19 cellular contexts compared by ENCODE assay signal in the genomic region with DNA sequence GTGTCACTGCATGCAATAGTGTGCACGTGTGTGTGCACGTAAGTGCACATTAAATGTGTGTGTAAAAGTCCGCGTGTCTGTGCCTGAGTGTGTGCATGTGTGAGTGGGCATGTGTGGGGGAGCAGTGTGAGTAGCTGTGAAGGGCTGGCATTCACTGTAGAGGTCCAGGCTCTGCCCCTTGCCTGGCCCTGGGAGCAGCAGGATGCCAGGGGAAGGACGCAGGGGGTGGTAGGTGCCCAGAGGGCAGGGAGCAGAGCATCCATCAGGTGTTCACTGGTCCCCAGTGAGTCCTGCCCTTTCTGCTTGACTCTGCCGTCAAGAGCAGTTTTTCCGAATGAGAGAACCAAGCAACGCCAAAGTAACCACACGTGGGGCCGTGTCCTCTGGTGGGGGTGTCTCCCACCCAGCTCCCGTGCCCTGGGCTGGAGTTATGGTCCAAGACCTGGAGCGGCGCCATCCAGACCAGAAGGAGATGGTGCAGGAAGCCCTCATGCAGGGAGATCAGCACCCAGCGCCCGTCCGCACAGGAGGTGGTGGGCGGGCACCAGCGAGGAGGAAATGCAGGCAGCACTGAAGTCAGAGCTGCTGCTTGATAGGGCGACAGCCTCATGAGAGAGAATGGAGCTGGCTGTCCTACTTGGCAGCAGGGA.
DNase-seq lines count a peak whose midpoint lies in the region; ATAC-seq and TF ChIP-seq lines count a peak whose summit lies in the region.
"Had no signal": no experiment of that assay in that cellular context is flagged by ENCODE, and none has a peak within 500 bp of the region (broad histone marks: within the 10 kb centered on the region; RNA-seq: fewer than 3 reads in every experiment).

No MANE protein-coding gene starts in this region.

- H3K36me3 ChIP-seq in CD8-positive, alpha-beta T cell (ENCODE audit: insufficient read depth, low read length) = no peaks in the 10 kb centered on the region
- H3K36me3 ChIP-seq in tibial nerve = no peaks in the 10 kb centered on the region
- H3K36me3 ChIP-seq: BLaER1 treated with 17β-estradiol and CSF1 and Interleukin-3, amounts not matched to agents 10 nM and 100 nM; sigmoid colon; suprapubic skin had no signal

- CTCF ChIA-PET in CD8-positive, alpha-beta T cell (lab: Charles Lee) = no interaction called here
- CTCF ChIA-PET in activated CD8-positive, alpha-beta T cell treated with anti-CD3 and anti-CD28 coated beads, Interleukin-2, amount 10 ng/mL, durations not matched to agents 7 days and 5 days (lab: Charles Lee) = no interaction called here

- peak; percentile 69 for ATAC-seq in CD8-positive, alpha-beta T cell
- peak; percentile 78 for ATAC-seq in activated CD8-positive, alpha-beta T cell treated with anti-CD3 and anti-CD28 coated beads, Interleukin-2, amount 10 ng/mL, durations not matched to agents 7 days and 5 days
- no peak for ATAC-seq in HG03139 (IDR thresholded peaks at IDR 0.05; ENCODE audit: unreplicated experiment)
- ATAC-seq: foreskin keratinocyte had no signal

- peak in 5 of 7 experiments; percentile 16 to 61 (median 30) for DNase-seq in CD8-positive, alpha-beta T cell
- peak; percentile 56 for DNase-seq in activated CD8-positive, alpha-beta T cell treated with anti-CD3 and anti-CD28 coated beads, Interleukin-2, amount 10 ng/mL, durations not matched to agents 7 days and 5 days
- peak; percentile 18 for DNase-seq in ecto neural progenitor cell (ENCODE audit: low spot score)
- peak; percentile 6 to 19 for DNase-seq in stimulated activated CD4-positive, alpha-beta T cell treated with anti-CD3 and anti-CD28 coated beads, Interleukin-1b, Interleukin-23, amount 100 ng/mL, for 4 hours (ENCODE audit: low read depth in 2 of 2)
- no peak for DNase-seq in tibial nerve (ENCODE audit: low spot score in 2 of 2)
- no peak for DNase-seq in NCI-H82 (lab: John Stamatoyannopoulos, UW)
- DNase-seq: central memory CD4-positive, alpha-beta T cell; DND-41; foreskin keratinocyte; Kasumi-1; NCI-H187; NCI-H524; sigmoid colon had no signal

- no peak for TF ChIP-seq CTCF in CD8-positive, alpha-beta T cell (IDR thresholded peaks at IDR 0.05)
- no peak for TF ChIP-seq CTCF in tibial nerve (IDR thresholded peaks at IDR 0.05)

- no peaks in the 10 kb centered on the region for H3K27me3 ChIP-seq in CD8-positive, alpha-beta T cell (ENCODE audit: insufficient read depth, low read length)
- H3K27me3 ChIP-seq in tibial nerve = no peaks in the 10 kb centered on the region
- H3K27me3 ChIP-seq: BLaER1 treated with 17β-estradiol and CSF1 and Interleukin-3, amounts not matched to agents 10 nM and 100 nM; foreskin keratinocyte; sigmoid colon had no signal

- no peaks in the 10 kb centered on the region for H3K36me3 Mint-ChIP-seq in CD8-positive, alpha-beta T cell
- H3K36me3 Mint-ChIP-seq in activated CD8-positive, alpha-beta T cell treated with anti-CD3 and anti-CD28 coated beads, Interleukin-2, amount 10 ng/mL, durations not matched to agents 7 days and 5 days (ENCODE audit: low read depth) = no peaks in the 10 kb centered on the region

- peak overlapping the region; percentile 45 for H3K27ac Mint-ChIP-seq in CD8-positive, alpha-beta T cell
- H3K27ac Mint-ChIP-seq in activated CD8-positive, alpha-beta T cell treated with anti-CD3 and anti-CD28 coated beads, Interleukin-2, amount 10 ng/mL, durations not matched to agents 7 days and 5 days = peak overlapping the region; percentile 2

- WGBS in tibial nerve, 2 donors = 81 to 86% methylated on average over 19 of the region's 19 CpGs

- H3K4me3 ChIP-seq in CD8-positive, alpha-beta T cell (ENCODE audit: low read depth, low read length) = peak overlapping the region; percentile 29
- no peak overlapping the region for H3K4me3 ChIP-seq in tibial nerve
- H3K4me3 ChIP-seq: BLaER1 treated with 17β-estradiol and CSF1 and Interleukin-3, amounts not matched to agents 10 nM and 100 nM; lung; PC-9; sigmoid colon; suprapubic skin had no signal

- peak overlapping the region; percentile 50 for H3K4me3 Mint-ChIP-seq in CD8-positive, alpha-beta T cell
- peak overlapping the region; percentile 1 for H3K4me3 Mint-ChIP-seq in activated CD8-positive, alpha-beta T cell treated with anti-CD3 and anti-CD28 coated beads, Interleukin-2, amount 10 ng/mL, durations not matched to agents 7 days and 5 days

- peaks cover 30% of the 10 kb centered on the region for H3K4me1 ChIP-seq in CD8-positive, alpha-beta T cell (ENCODE audit: insufficient read depth, low read length)
- H3K4me1 ChIP-seq in tibial nerve = no peaks in the 10 kb centered on the region
- H3K4me1 ChIP-seq: foreskin keratinocyte, sigmoid colon, suprapubic skin had no signal

- intact Hi-C loops in CD8-positive, alpha-beta T cell (cut with DNase I, micrococcal nuclease) = no loop called here

- no peak overlapping the region for H3K27ac ChIP-seq in CD8-positive, alpha-beta T cell (ENCODE audit: low read depth, low read length)
- H3K27ac ChIP-seq in tibial nerve = no peak overlapping the region
- H3K27ac ChIP-seq: BLaER1 treated with 17β-estradiol and CSF1 and Interleukin-3, amounts not matched to agents 10 nM and 100 nM; foreskin keratinocyte; PC-9; sigmoid colon; suprapubic skin; VCaP had no signal

- TF ChIP-seq POLR2A in tibial nerve (IDR thresholded peaks at IDR 0.05) = no peak

- no peaks in the 10 kb centered on the region for H3K9me3 ChIP-seq in CD8-positive, alpha-beta T cell (ENCODE audit: low read length)
- no peaks in the 10 kb centered on the region for H3K9me3 ChIP-seq in tibial nerve
- H3K9me3 ChIP-seq: BLaER1 treated with 17β-estradiol and CSF1 and Interleukin-3, amounts not matched to agents 10 nM and 100 nM; sigmoid colon; suprapubic skin had no signal

- H3K9me3 Mint-ChIP-seq in CD8-positive, alpha-beta T cell = no peaks in the 10 kb centered on the region
- H3K9me3 Mint-ChIP-seq in activated CD8-positive, alpha-beta T cell treated with anti-CD3 and anti-CD28 coated beads, Interleukin-2, amount 10 ng/mL, durations not matched to agents 7 days and 5 days (ENCODE audit: insufficient read depth) = no peaks in the 10 kb centered on the region

- peaks cover 6% of the 10 kb centered on the region for H3K27me3 Mint-ChIP-seq in CD8-positive, alpha-beta T cell (ENCODE audit: low read depth)
- H3K27me3 Mint-ChIP-seq in activated CD8-positive, alpha-beta T cell treated with anti-CD3 and anti-CD28 coated beads, Interleukin-2, amount 10 ng/mL, durations not matched to agents 7 days and 5 days (ENCODE audit: low read depth) = no peaks in the 10 kb centered on the region

- no peak for TF ChIP-seq EP300 in tibial nerve (IDR thresholded peaks at IDR 0.05)

- POLR2A ChIA-PET in CD8-positive, alpha-beta T cell (lab: Charles Lee) = no interaction called here
- POLR2A ChIA-PET in activated CD8-positive, alpha-beta T cell treated with anti-CD3 and anti-CD28 coated beads, Interleukin-2, amount 10 ng/mL, durations not matched to agents 7 days and 5 days (lab: Charles Lee) = no interaction called here

- peaks cover 40% of the 10 kb centered on the region for H3K4me1 Mint-ChIP-seq in CD8-positive, alpha-beta T cell (ENCODE audit: low read depth)
- peaks cover 35% of the 10 kb centered on the region for H3K4me1 Mint-ChIP-seq in activated CD8-positive, alpha-beta T cell treated with anti-CD3 and anti-CD28 coated beads, Interleukin-2, amount 10 ng/mL, durations not matched to agents 7 days and 5 days (ENCODE audit: low read depth)

Comparison
In these comparisons a context has a peak if more than half of its experiments do, and no peak if none do; other contexts are left out.
1. DNase-seq: peak in CD8-positive, alpha-beta T cell (5 of 7), activated CD8-positive, alpha-beta T cell treated with anti-CD3 and anti-CD28 coated beads, Interleukin-2, amount 10 ng/mL, durations not matched to agents 7 days and 5 days (single experiment), ecto neural progenitor cell (single experiment) and stimulated activated CD4-positive, alpha-beta T cell treated with anti-CD3 and anti-CD28 coated beads, Interleukin-1b, Interleukin-23, amount 100 ng/mL, for 4 hours (2 of 2); none in tibial nerve (0 of 2) and NCI-H82 (single experiment).